In the genomic region with DNA sequence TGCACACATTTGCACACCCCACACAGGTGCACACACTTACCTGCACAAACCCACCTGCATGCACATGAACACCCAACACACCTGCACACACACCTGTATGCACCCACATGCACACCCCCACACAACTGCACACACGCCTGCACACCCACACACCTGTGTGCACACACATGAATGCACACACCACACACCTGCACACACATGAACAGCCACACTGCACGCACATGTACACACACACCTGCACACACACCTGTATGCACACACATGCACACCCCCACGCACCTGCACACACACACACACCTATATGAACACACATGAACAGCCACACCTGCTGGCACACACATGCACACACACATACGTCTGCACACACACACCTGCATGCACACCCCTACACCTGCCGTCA, we compare ENCODE assay signal across 15 cellular contexts. TPM values are rescaled to one million over a fixed set of nuclear protein-coding genes. Genes with fewer than 3 reads are reported as not detected.
DNase-seq lines count a peak whose midpoint lies in the region; ATAC-seq and TF ChIP-seq lines count a peak whose summit lies in the region.
"Had no signal": no experiment of that assay in that cellular context is flagged by ENCODE, and none has a peak within 500 bp of the region (broad histone marks: within the 10 kb centered on the region; RNA-seq: fewer than 3 reads in every experiment).

No MANE protein-coding gene starts in this region.

- no peak overlapping the region for H3K14ac ChIP-seq in trophoblast cell (ENCODE audit: low read length)

- H3K4me2 ChIP-seq in trophoblast cell (ENCODE audit: low read length): no peak overlapping the region

- H3K36me3 ChIP-seq in left ventricle myocardium inferior (no peaks in the 10 kb centered on the region), RWPE2 (ENCODE audit: low read depth) (no peaks in the 10 kb centered on the region), lower lobe of right lung (no peaks in the 10 kb centered on the region), trophoblast cell (ENCODE audit: control insufficient read depth in 1 of 2, insufficient read depth in 2 of 2, low read length in 2 of 2) (no peaks in the 10 kb centered on the region), tibial artery (no peaks in the 10 kb centered on the region)

- no peak overlapping the region for H2BK5ac ChIP-seq in trophoblast cell (ENCODE audit: low read depth, low read length, poor library complexity)

- no peak overlapping the region for H3K23ac ChIP-seq in trophoblast cell (ENCODE audit: low read length)

- WGBS in trophoblast cell (ENCODE audit: extremely low coverage, insufficient coverage, insufficient read length): no CpG with 5 or more reads among the region's 5 CpGs

- H2BK12ac ChIP-seq in trophoblast cell (ENCODE audit: low read length): no peak overlapping the region

- no peaks in the 10 kb centered on the region for H3K79me1 ChIP-seq in trophoblast cell (ENCODE audit: low read length)

- DNase-seq in Right ventricle myocardium superior (peak; percentile 27), left ventricle myocardium inferior (no peak), RWPE2 (ENCODE audit: low spot score) (peak; percentile 28), lower lobe of right lung (peak; percentile 15), trophoblast cell (no peak), tibial artery (no peak), NAMALWA (ENCODE audit: low spot score) (no peak), A172 (ENCODE audit: low spot score) (no peak)
- DNase-seq: C1 segment of cervical spinal cord; Calu3; CD4-positive, alpha-beta T cell; DMS 273 treated with DMSO at 0.1 percent for 48 hours; HCEC 1CT had no signal

- H3K4me1 ChIP-seq in left ventricle myocardium inferior: no peaks in the 10 kb centered on the region
- no peaks in the 10 kb centered on the region for H3K4me1 ChIP-seq in RWPE2 (ENCODE audit: insufficient read depth, poor library complexity, severe bottlenecking)
- H3K4me1 ChIP-seq in lower lobe of right lung: peaks cover 3% of the 10 kb centered on the region
- H3K4me1 ChIP-seq in trophoblast cell (ENCODE audit: control insufficient read depth in 1 of 2, insufficient read depth in 2 of 2, low read length in 2 of 2): no peaks in the 10 kb centered on the region
- H3K4me1 ChIP-seq in tibial artery: peaks cover 0 to 6% (median 3%) of the 10 kb centered on the region in 4 donors

- H2AFZ ChIP-seq in trophoblast cell (ENCODE audit: insufficient read depth, low read length, poor library complexity): no peak overlapping the region

- no peak for ATAC-seq in Right ventricle myocardium superior (ENCODE audit: poor library complexity)
- no peak for ATAC-seq in RWPE2 (ENCODE audit: low read depth)
- no peak for ATAC-seq in lower lobe of right lung

- intact Hi-C loops in Right ventricle myocardium superior (cut with DNase I) (no loop called here), left ventricle myocardium inferior (cut with micrococcal nuclease) (no loop called here), lower lobe of right lung (cut with DNase I) (no loop called here), tibial artery (cut with DNase I; ENCODE audit: low total_unique reads) (no loop called here)

- no peak overlapping the region for H2BK120ac ChIP-seq in trophoblast cell (ENCODE audit: insufficient read depth, low read length, poor library complexity)

- H3K27me3 ChIP-seq in left ventricle myocardium inferior (ENCODE audit: low read depth) (peaks cover 67% of the 10 kb centered on the region), RWPE2 (ENCODE audit: insufficient read depth, poor library complexity, severe bottlenecking) (peaks cover 8% of the 10 kb centered on the region), lower lobe of right lung (ENCODE audit: low read depth) (peaks cover 13% of the 10 kb centered on the region), trophoblast cell (ENCODE audit: insufficient read depth, low read length) (no peaks in the 10 kb centered on the region), tibial artery (peaks cover 0 to 57% of the 10 kb centered on the region in 2 donors)

- H2AK5ac ChIP-seq in trophoblast cell (ENCODE audit: low read length): no peak overlapping the region

- no peak overlapping the region for H4K8ac ChIP-seq in trophoblast cell (ENCODE audit: low read depth, low read length)

- no peak overlapping the region for H3K9ac ChIP-seq in trophoblast cell (ENCODE audit: low read length)

- H4K12ac ChIP-seq in trophoblast cell (ENCODE audit: low read depth, low read length): no peak overlapping the region

- TF ChIP-seq CTCF in left ventricle myocardium inferior (IDR thresholded peaks at IDR 0.05; ENCODE audit: borderline replicate concordance): no peak
- TF ChIP-seq CTCF in RWPE2 (IDR thresholded peaks at IDR 0.05; ENCODE audit: poor library complexity, severe bottlenecking): no peak
- no peak for TF ChIP-seq CTCF in lower lobe of right lung (IDR thresholded peaks at IDR 0.05)
- TF ChIP-seq CTCF in tibial artery (IDR thresholded peaks at IDR 0.05): no peak

- H3K18ac ChIP-seq in trophoblast cell (ENCODE audit: low read length): no peak overlapping the region

- H3K4me3 ChIP-seq in left ventricle myocardium inferior (no peak overlapping the region), RWPE2 (ENCODE audit: severe bottlenecking) (no peak overlapping the region), lower lobe of right lung (no peak overlapping the region), trophoblast cell (ENCODE audit: low read depth, low read length) (peak overlapping the region; percentile 38), tibial artery (no peak overlapping the region)

- no peak overlapping the region for H3K4ac ChIP-seq in trophoblast cell (ENCODE audit: low read depth, low read length)

- H3K9me3 ChIP-seq in left ventricle myocardium inferior (replicated peaks): no peaks in the 10 kb centered on the region
- no peaks in the 10 kb centered on the region for H3K9me3 ChIP-seq in RWPE2 (ENCODE audit: severe bottlenecking)
- H3K9me3 ChIP-seq in lower lobe of right lung: no peaks in the 10 kb centered on the region
- peaks cover 70% of the 10 kb centered on the region for H3K9me3 ChIP-seq in trophoblast cell (ENCODE audit: insufficient read depth, low read depth, low read length)
- H3K9me3 ChIP-seq in tibial artery: no peaks in the 10 kb centered on the region

- no peak overlapping the region for H3K27ac ChIP-seq in left ventricle myocardium inferior (replicated peaks)
- no peak overlapping the region for H3K27ac ChIP-seq in RWPE2 (ENCODE audit: poor library complexity, severe bottlenecking)
- H3K27ac ChIP-seq in lower lobe of right lung: no peak overlapping the region
- H3K27ac ChIP-seq in trophoblast cell (ENCODE audit: low read depth, low read length): no peak overlapping the region
- H3K27ac ChIP-seq in tibial artery: no peak overlapping the region
- H3K27ac ChIP-seq: HL-60 had no signal

- H3K79me2 ChIP-seq in trophoblast cell (ENCODE audit: control insufficient read depth, insufficient read depth, low read length, poor library complexity): no peaks in the 10 kb centered on the region

- H4K91ac ChIP-seq in trophoblast cell (ENCODE audit: low read depth, low read length): no peak overlapping the region

RNA-seq across cellular contexts. Expression of a gene that starts 17.9 kb away (rescaled TPM):
- total RNA-seq in Right ventricle myocardium superior (0.56 TPM), left ventricle myocardium inferior (0.91 TPM), lower lobe of right lung (2.6 TPM)
- polyA plus RNA-seq in trophoblast cell (2013): 0.05 and 0.07 TPM in 2 replicates
- total RNA-seq in A172 (2014; rRNA removed; shearing (Covaris generic)): 0.07 TPM in 1 of 2 replicates, not detected in the other
- total RNA-seq: Daoy had no signal

Comparison
In these comparisons a context has a peak if more than half of its experiments do, and no peak if none do; other contexts are left out.
1. DNase-seq: peak in Right ventricle myocardium superior (single experiment), RWPE2 (single experiment) and lower lobe of right lung (single experiment); none in left ventricle myocardium inferior (single experiment), trophoblast cell (0 of 2), tibial artery (0 of 2), NAMALWA (single experiment) and A172 (single experiment).